ENCODE assay signal across 7 cellular contexts in genomic region chr20:3276400-3277015, GRCh38. TPM values are rescaled to one million over a fixed set of nuclear protein-coding genes. Genes with fewer than 3 reads are reported as not detected.
A peak's percentile ranks its signal among the peaks of the same experiment; 100 is the strongest.
DNase-seq lines count a peak whose midpoint lies in the region; FAIRE-seq and TF ChIP-seq lines count a peak whose summit lies in the region.

No MANE protein-coding gene starts in this region.

- DNase-seq in GM12891 (ENCODE audit: insufficient read length, low spot score) (no peak), NCI-H2171 treated with DMSO at 0.1 percent for 48 hours (lab: John Stamatoyannopoulos, UW) (peak; percentile 80), cerebellum (ENCODE audit: low spot score) (peak; percentile 39), pons (ENCODE audit: low spot score) (peak; percentile 43), ecto neural progenitor cell (ENCODE audit: low spot score) (no peak)
- DNase-seq in central memory CD4-positive, alpha-beta T cell = no peak
- no peak for DNase-seq in activated effector memory CD4-positive, alpha-beta T cell treated with anti-CD3 and anti-CD28 coated beads, Interleukin-2, amount 50 U/mL, for 16 hours

- TF ChIP-seq POLR2A in GM12891 (IDR thresholded peaks at IDR 0.05; ENCODE audit: low read depth, low read length) = no peak

- peak; percentile 55 for FAIRE-seq in GM12891 (lab: Jason Lieb, UNC)

TF ChIP-seq in GM12891, 5 proteins besides CTCF, POLR2A, EP300 and RAD21:
- no peak for TF ChIP-seq POU2F2 (IDR thresholded peaks at IDR 0.05; ENCODE audit: low read depth, low read length)
- no peak for TF ChIP-seq PAX5 (IDR thresholded peaks at IDR 0.05; ENCODE audit: insufficient read depth, low read length, severe bottlenecking)
- TF ChIP-seq POLR2AphosphoS5 (IDR thresholded peaks at IDR 0.05; ENCODE audit: low read depth, low read length) = no peak
- TF ChIP-seq SPI1 (IDR thresholded peaks at IDR 0.05; ENCODE audit: low read depth, low read length) = no peak; the same call in 1 of the 2 replicates
- TF ChIP-seq TAF1 (IDR thresholded peaks at IDR 0.05; ENCODE audit: low read depth, low read length) = no peak

RNA-seq across cellular contexts. Expression of gene SLC4A11, which starts 37.5 kb away (rescaled TPM):
- 0.41 TPM for polyA plus RNA-seq in GM12891 (2012; ENCODE audit: low read depth, missing spikeins)
- 0.36 TPM for total RNA-seq in cerebellum

Comparison
In these comparisons a context has a peak if more than half of its experiments do, and no peak if none do; other contexts are left out.
1. DNase-seq: peak in NCI-H2171 treated with DMSO at 0.1 percent for 48 hours (single experiment), cerebellum (single experiment) and pons (single experiment); none in GM12891 (single experiment), central memory CD4-positive, alpha-beta T cell (single experiment), activated effector memory CD4-positive, alpha-beta T cell treated with anti-CD3 and anti-CD28 coated beads, Interleukin-2, amount 50 U/mL, for 16 hours (single experiment) and ecto neural progenitor cell (single experiment).